1 cellular context compared by ENCODE assay signal in the genomic region with DNA sequence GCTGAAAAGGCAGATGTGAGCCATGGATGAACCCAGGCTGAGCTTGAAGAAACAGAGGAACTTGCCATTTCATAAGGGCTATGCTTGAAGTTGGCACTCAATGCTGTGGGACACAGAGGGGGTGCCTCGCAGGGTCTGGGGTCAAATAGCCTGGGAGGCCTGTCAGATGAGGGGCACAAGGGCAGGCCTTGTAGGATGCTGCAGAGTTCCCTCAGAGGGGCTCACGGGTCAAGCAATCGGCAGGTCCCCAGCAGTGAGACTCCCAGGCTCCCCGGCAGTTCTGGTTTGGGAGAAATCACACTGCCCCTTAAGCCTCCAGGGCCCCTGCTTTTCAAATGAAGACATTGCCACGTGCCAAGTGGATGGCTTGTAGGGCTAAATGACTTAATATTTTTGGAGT.
TF ChIP-seq lines count a peak whose summit lies in the region.

No MANE protein-coding gene starts in this region.

TF ChIP-seq in GM23338, 12 proteins besides CTCF, POLR2A, EP300 and RAD21 (continued from another document):
- TF ChIP-seq, protein P1, sequence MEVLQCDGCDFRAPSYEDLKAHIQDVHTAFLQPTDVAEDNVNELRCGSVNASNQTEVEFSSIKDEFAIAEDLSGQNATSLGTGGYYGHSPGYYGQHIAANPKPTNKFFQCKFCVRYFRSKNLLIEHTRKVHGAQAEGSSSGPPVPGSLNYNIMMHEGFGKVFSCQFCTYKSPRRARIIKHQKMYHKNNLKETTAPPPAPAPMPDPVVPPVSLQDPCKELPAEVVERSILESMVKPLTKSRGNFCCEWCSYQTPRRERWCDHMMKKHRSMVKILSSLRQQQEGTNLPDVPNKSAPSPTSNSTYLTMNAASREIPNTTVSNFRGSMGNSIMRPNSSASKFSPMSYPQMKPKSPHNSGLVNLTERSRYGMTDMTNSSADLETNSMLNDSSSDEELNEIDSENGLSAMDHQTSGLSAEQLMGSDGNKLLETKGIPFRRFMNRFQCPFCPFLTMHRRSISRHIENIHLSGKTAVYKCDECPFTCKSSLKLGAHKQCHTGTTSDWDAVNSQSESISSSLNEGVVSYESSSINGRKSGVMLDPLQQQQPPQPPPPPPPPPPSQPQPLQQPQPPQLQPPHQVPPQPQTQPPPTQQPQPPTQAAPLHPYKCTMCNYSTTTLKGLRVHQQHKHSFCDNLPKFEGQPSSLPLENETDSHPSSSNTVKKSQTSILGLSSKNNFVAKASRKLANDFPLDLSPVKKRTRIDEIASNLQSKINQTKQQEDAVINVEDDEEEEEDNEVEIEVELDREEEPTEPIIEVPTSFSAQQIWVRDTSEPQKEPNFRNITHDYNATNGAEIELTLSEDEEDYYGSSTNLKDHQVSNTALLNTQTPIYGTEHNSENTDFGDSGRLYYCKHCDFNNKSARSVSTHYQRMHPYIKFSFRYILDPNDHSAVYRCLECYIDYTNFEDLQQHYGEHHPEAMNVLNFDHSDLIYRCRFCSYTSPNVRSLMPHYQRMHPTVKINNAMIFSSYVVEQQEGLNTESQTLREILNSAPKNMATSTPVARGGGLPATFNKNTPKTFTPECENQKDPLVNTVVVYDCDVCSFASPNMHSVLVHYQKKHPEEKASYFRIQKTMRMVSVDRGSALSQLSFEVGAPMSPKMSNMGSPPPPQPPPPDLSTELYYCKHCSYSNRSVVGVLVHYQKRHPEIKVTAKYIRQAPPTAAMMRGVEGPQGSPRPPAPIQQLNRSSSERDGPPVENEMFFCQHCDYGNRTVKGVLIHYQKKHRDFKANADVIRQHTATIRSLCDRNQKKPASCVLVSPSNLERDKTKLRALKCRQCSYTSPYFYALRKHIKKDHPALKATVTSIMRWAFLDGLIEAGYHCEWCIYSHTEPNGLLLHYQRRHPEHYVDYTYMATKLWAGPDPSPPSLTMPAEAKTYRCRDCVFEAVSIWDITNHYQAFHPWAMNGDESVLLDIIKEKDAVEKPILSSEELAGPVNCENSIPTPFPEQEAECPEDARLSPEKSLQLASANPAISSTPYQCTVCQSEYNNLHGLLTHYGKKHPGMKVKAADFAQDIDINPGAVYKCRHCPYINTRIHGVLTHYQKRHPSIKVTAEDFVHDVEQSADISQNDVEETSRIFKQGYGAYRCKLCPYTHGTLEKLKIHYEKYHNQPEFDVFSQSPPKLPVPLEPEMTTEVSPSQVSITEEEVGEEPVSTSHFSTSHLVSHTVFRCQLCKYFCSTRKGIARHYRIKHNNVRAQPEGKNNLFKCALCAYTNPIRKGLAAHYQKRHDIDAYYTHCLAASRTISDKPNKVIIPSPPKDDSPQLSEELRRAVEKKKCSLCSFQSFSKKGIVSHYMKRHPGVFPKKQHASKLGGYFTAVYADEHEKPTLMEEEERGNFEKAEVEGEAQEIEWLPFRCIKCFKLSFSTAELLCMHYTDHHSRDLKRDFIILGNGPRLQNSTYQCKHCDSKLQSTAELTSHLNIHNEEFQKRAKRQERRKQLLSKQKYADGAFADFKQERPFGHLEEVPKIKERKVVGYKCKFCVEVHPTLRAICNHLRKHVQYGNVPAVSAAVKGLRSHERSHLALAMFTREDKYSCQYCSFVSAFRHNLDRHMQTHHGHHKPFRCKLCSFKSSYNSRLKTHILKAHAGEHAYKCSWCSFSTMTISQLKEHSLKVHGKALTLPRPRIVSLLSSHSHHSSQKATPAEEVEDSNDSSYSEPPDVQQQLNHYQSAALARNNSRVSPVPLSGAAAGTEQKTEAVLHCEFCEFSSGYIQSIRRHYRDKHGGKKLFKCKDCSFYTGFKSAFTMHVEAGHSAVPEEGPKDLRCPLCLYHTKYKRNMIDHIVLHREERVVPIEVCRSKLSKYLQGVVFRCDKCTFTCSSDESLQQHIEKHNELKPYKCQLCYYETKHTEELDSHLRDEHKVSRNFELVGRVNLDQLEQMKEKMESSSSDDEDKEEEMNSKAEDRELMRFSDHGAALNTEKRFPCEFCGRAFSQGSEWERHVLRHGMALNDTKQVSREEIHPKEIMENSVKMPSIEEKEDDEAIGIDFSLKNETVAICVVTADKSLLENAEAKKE (CRISPR knock-in tag; IDR thresholded peaks at IDR 0.05): no peak
- TF ChIP-seq JUNB (IDR thresholded peaks at IDR 0.05; ENCODE audit: unreplicated experiment): no peak
TF ChIP-seq in GM23338: peak in this region for 0.
